1 cellular context compared by ENCODE assay signal in genomic region chr1:66437136-66437401, GRCh38.
TF ChIP-seq lines count a peak whose summit lies in the region.

No MANE protein-coding gene starts in this region.

TF ChIP-seq in GM12878, 131 proteins besides CTCF, POLR2A, EP300 and RAD21 (continued from another document):
- no peak for TF ChIP-seq CEBPZ (IDR thresholded peaks at IDR 0.05; ENCODE audit: low read depth, low read length)
